1 cellular context compared by ENCODE assay signal in genomic region chr9:129835128-129835859, GRCh38.
TF ChIP-seq lines count a peak whose summit lies in the region.

TSS of gene C9orf78 (minus strand) at chr9:129835275. CDS start at chr9:129835221, 54 bp downstream.
TSS of gene USP20 (plus strand) at chr9:129835458. CDS start at chr9:129852556, 17,098 bp downstream.

TF ChIP-seq in HepG2, 621 proteins besides CTCF, POLR2A, EP300 and RAD21 (continued from another document and continues in another):
- no peak for TF ChIP-seq HNRNPH1 (optimal IDR thresholded peaks at IDR 0.05; ENCODE audit: low read depth, low read length)
- no peak; the same call in 1 of the 2 replicates for TF ChIP-seq ZNF441 (CRISPR knock-in tag; IDR thresholded peaks at IDR 0.05; ENCODE audit: borderline replicate concordance)
- no peak for TF ChIP-seq MAFG (CRISPR knock-in tag; IDR thresholded peaks at IDR 0.05)
- TF ChIP-seq ZNF839 (CRISPR knock-in tag; IDR thresholded peaks at IDR 0.05; ENCODE audit: borderline replicate concordance): no peak
- peak; percentile 23; the same call in 1 of the 2 replicates for TF ChIP-seq FOXK1 (CRISPR knock-in tag; IDR thresholded peaks at IDR 0.05; ENCODE audit: borderline replicate concordance, low read depth)
- TF ChIP-seq AKNA (CRISPR knock-in tag; IDR thresholded peaks at IDR 0.05; ENCODE audit: borderline replicate concordance): no peak
- TF ChIP-seq MEF2D (CRISPR knock-in tag; IDR thresholded peaks at IDR 0.05): no peak
- no peak for TF ChIP-seq NBN (conservative IDR thresholded peaks at IDR 0.05)
- TF ChIP-seq ZNF12 (CRISPR knock-in tag; IDR thresholded peaks at IDR 0.05): no peak
- TF ChIP-seq ZNF513 (CRISPR knock-in tag; conservative IDR thresholded peaks at IDR 0.05): no peak
- no peak for TF ChIP-seq ZFP36L1 (CRISPR knock-in tag; IDR thresholded peaks at IDR 0.05)
- TF ChIP-seq MAZ (IDR thresholded peaks at IDR 0.05; ENCODE audit: borderline replicate concordance, low read depth, low read length): peak; percentile 83; the same call in 1 of the 2 replicates
- TF ChIP-seq MAZ (CRISPR knock-in tag; IDR thresholded peaks at IDR 0.05; ENCODE audit: low read depth): 0 out of 2 replicates have a peak, but pooled peaks have one; percentile 20
- peak; percentile 60; the same call in 1 of the 2 replicates for TF ChIP-seq MXD3 (CRISPR knock-in tag; IDR thresholded peaks at IDR 0.05)
- TF ChIP-seq KLF11 (CRISPR knock-in tag; IDR thresholded peaks at IDR 0.05): no peak
- TF ChIP-seq ZNF577 (CRISPR knock-in tag; IDR thresholded peaks at IDR 0.05; ENCODE audit: borderline replicate concordance, low read depth): no peak
- no peak for TF ChIP-seq FOXK2 (IDR thresholded peaks at IDR 0.05)
- no peak for TF ChIP-seq GPBP1L1 (CRISPR knock-in tag; IDR thresholded peaks at IDR 0.05)
- TF ChIP-seq SRF (IDR thresholded peaks at IDR 0.05; ENCODE audit: low read depth, low read length): no peak
- peak; percentile 63; the same call in 1 of the 2 replicates for TF ChIP-seq MYPOP (CRISPR knock-in tag; IDR thresholded peaks at IDR 0.05)
- TF ChIP-seq MAF1 (CRISPR knock-in tag; IDR thresholded peaks at IDR 0.05; ENCODE audit: borderline replicate concordance): no peak
- no peak for TF ChIP-seq PREB (CRISPR knock-in tag; IDR thresholded peaks at IDR 0.05)
- no peak for TF ChIP-seq ZUFSP (CRISPR knock-in tag; IDR thresholded peaks at IDR 0.05; ENCODE audit: borderline replicate concordance)
- no peak for TF ChIP-seq U2AF2 (IDR thresholded peaks at IDR 0.05; ENCODE audit: low read depth, low read length)
- TF ChIP-seq ZNF235 (CRISPR knock-in tag; IDR thresholded peaks at IDR 0.05; ENCODE audit: borderline replicate concordance): no peak
- no peak for TF ChIP-seq BRCA1 (CRISPR knock-in tag; IDR thresholded peaks at IDR 0.05)
- TF ChIP-seq BCL6 (CRISPR knock-in tag; IDR thresholded peaks at IDR 0.05): no peak
- no peak for TF ChIP-seq TRIM24 (CRISPR knock-in tag; IDR thresholded peaks at IDR 0.05)
- TF ChIP-seq SALL2 (CRISPR knock-in tag; IDR thresholded peaks at IDR 0.05): 0 out of 2 replicates have a peak, but pooled peaks have one; percentile 22
- no peak for TF ChIP-seq JUNB (CRISPR knock-in tag; IDR thresholded peaks at IDR 0.05; ENCODE audit: borderline replicate concordance)
- TF ChIP-seq ZNF234 (CRISPR knock-in tag; conservative IDR thresholded peaks at IDR 0.05): no peak
- TF ChIP-seq ZNF280D (CRISPR knock-in tag; IDR thresholded peaks at IDR 0.05): no peak
- TF ChIP-seq PAF1 (CRISPR knock-in tag; IDR thresholded peaks at IDR 0.05): no peak
- TF ChIP-seq NR0B2 (CRISPR knock-in tag; IDR thresholded peaks at IDR 0.05): no peak; the same call in 1 of the 2 replicates
- no peak for TF ChIP-seq ZNF75D (CRISPR knock-in tag; IDR thresholded peaks at IDR 0.05; ENCODE audit: borderline replicate concordance)
- 0 out of 2 replicates have a peak, but pooled peaks have one; percentile 45 for TF ChIP-seq ZNF616 (CRISPR knock-in tag; IDR thresholded peaks at IDR 0.05; ENCODE audit: low read depth)
- no peak for TF ChIP-seq ZBTB20 (CRISPR knock-in tag; IDR thresholded peaks at IDR 0.05; ENCODE audit: borderline replicate concordance, low read depth)
- TF ChIP-seq ZSCAN29 (CRISPR knock-in tag; conservative IDR thresholded peaks at IDR 0.05): no peak; the same call in 1 of the 2 replicates
- no peak for TF ChIP-seq ZNF160 (CRISPR knock-in tag; IDR thresholded peaks at IDR 0.05)
- peak; percentile 73; the same call in 1 of the 2 replicates for TF ChIP-seq HDAC2 (CRISPR knock-in tag; IDR thresholded peaks at IDR 0.05)
- no peak for TF ChIP-seq FOXJ3 (CRISPR knock-in tag; IDR thresholded peaks at IDR 0.05; ENCODE audit: borderline replicate concordance)
- TF ChIP-seq ATF2 (CRISPR knock-in tag; IDR thresholded peaks at IDR 0.05): no peak
- TF ChIP-seq SNRNP70 (IDR thresholded peaks at IDR 0.05; ENCODE audit: low read depth, low read length): no peak
- no peak for TF ChIP-seq DNMT1 (CRISPR knock-in tag; IDR thresholded peaks at IDR 0.05)
